Comparison of ENCODE assay signal across 1 cellular context in genomic region chr11:7520011-7520942, GRCh38.
TF ChIP-seq lines count a peak whose summit lies in the region.

No MANE protein-coding gene starts in this region.

TF ChIP-seq in GM12878, 131 proteins besides CTCF, POLR2A, EP300 and RAD21 (continued from another document and continues in another):
- no peak for TF ChIP-seq E2F8 (IDR thresholded peaks at IDR 0.05; ENCODE audit: low read depth, partially characterized antibody)
- 0 out of 2 replicates have a peak, but pooled peaks have one; percentile 8 for TF ChIP-seq HCFC1 (IDR thresholded peaks at IDR 0.05; ENCODE audit: low read length)
- no peak for TF ChIP-seq MAX (IDR thresholded peaks at IDR 0.05; ENCODE audit: low read depth, low read length)
- TF ChIP-seq, protein P1, sequence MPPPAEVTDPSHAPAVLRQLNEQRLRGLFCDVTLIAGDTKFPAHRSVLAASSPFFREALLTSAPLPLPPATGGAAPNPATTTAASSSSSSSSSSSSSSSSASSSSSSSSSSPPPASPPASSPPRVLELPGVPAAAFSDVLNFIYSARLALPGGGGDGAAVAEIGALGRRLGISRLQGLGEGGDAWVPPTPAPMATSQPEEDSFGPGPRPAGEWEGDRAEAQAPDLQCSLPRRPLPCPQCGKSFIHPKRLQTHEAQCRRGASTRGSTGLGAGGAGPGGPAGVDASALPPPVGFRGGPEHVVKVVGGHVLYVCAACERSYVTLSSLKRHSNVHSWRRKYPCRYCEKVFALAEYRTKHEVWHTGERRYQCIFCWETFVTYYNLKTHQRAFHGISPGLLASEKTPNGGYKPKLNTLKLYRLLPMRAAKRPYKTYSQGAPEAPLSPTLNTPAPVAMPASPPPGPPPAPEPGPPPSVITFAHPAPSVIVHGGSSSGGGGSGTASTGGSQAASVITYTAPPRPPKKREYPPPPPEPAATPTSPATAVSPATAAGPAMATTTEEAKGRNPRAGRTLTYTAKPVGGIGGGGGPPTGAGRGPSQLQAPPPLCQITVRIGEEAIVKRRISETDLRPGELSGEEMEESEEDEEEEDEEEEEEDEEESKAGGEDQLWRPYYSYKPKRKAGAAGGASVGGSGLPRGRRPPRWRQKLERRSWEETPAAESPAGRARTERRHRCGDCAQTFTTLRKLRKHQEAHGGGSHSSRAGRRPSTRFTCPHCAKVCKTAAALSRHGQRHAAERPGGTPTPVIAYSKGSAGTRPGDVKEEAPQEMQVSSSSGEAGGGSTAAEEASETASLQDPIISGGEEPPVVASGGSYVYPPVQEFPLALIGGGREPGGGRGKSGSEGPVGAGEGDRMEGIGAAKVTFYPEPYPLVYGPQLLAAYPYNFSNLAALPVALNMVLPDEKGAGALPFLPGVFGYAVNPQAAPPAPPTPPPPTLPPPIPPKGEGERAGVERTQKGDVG (CRISPR knock-in tag; IDR thresholded peaks at IDR 0.05): 0 out of 2 replicates have a peak, but pooled peaks have one; percentile 13
- peak; percentile 62 for TF ChIP-seq YY1 (IDR thresholded peaks at IDR 0.05; ENCODE audit: low read depth, low read length)
- no peak for TF ChIP-seq ZSCAN29 (IDR thresholded peaks at IDR 0.05)
- TF ChIP-seq, protein P2, sequence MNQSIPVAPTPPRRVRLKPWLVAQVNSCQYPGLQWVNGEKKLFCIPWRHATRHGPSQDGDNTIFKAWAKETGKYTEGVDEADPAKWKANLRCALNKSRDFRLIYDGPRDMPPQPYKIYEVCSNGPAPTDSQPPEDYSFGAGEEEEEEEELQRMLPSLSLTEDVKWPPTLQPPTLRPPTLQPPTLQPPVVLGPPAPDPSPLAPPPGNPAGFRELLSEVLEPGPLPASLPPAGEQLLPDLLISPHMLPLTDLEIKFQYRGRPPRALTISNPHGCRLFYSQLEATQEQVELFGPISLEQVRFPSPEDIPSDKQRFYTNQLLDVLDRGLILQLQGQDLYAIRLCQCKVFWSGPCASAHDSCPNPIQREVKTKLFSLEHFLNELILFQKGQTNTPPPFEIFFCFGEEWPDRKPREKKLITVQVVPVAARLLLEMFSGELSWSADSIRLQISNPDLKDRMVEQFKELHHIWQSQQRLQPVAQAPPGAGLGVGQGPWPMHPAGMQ (IDR thresholded peaks at IDR 0.05; ENCODE audit: borderline replicate concordance): no peak
- no peak for TF ChIP-seq NFXL1 (IDR thresholded peaks at IDR 0.05; ENCODE audit: borderline replicate concordance)
- TF ChIP-seq REST (IDR thresholded peaks at IDR 0.05; ENCODE audit: low read depth, low read length): no peak
- no peak for TF ChIP-seq KDM1A (IDR thresholded peaks at IDR 0.05; ENCODE audit: borderline replicate concordance)
- TF ChIP-seq CHD2 (IDR thresholded peaks at IDR 0.05; ENCODE audit: borderline replicate concordance, low read depth, low read length): no peak
- peak; percentile 35; the same call in 1 of the 2 replicates for TF ChIP-seq ATF7 (IDR thresholded peaks at IDR 0.05; ENCODE audit: low read depth)
- no peak for TF ChIP-seq CHD1 (IDR thresholded peaks at IDR 0.05; ENCODE audit: low read depth, low read length)
- peak; percentile 46; the same call in 1 of the 2 replicates for TF ChIP-seq TCF7 (IDR thresholded peaks at IDR 0.05; ENCODE audit: borderline replicate concordance)
- TF ChIP-seq LARP7 (IDR thresholded peaks at IDR 0.05): no peak
- TF ChIP-seq ZNF217 (IDR thresholded peaks at IDR 0.05): no peak
- TF ChIP-seq WRNIP1 (IDR thresholded peaks at IDR 0.05; ENCODE audit: borderline replicate concordance, low read depth, low read length): no peak
- no peak for TF ChIP-seq CBFB (IDR thresholded peaks at IDR 0.05; ENCODE audit: low read depth)
- no peak for TF ChIP-seq RELA (IDR thresholded peaks at IDR 0.05; ENCODE audit: borderline replicate concordance, partially characterized antibody)
- peak; percentile 83; the same call in 1 of the 2 replicates for TF ChIP-seq POLR2AphosphoS5 (IDR thresholded peaks at IDR 0.05; ENCODE audit: low read length)
- TF ChIP-seq CHD4 (IDR thresholded peaks at IDR 0.05): no peak
- TF ChIP-seq RCOR1 (conservative IDR thresholded peaks at IDR 0.05; ENCODE audit: low read depth, low read length): no peak
- TF ChIP-seq SMARCA5 (IDR thresholded peaks at IDR 0.05): peak; percentile 69
- no peak for TF ChIP-seq STAT3 (IDR thresholded peaks at IDR 0.05; ENCODE audit: low read depth, low read length)
- TF ChIP-seq TCF12 (IDR thresholded peaks at IDR 0.05; ENCODE audit: low read depth, low read length): peak; percentile 55; the same call in 1 of the 2 replicates
- TF ChIP-seq RUNX3 (IDR thresholded peaks at IDR 0.05; ENCODE audit: low read length): peak; percentile 59
- TF ChIP-seq SIN3A (IDR thresholded peaks at IDR 0.05; ENCODE audit: low read depth, low read length): 0 out of 2 replicates have a peak, but pooled peaks have one; percentile 12
- 0 out of 2 replicates have a peak, but pooled peaks have one; percentile 35 for TF ChIP-seq NBN (IDR thresholded peaks at IDR 0.05)
- no peak for TF ChIP-seq SIX5 (IDR thresholded peaks at IDR 0.05; ENCODE audit: low read depth, low read length, severe bottlenecking)
- no peak for TF ChIP-seq ZNF274 (IDR thresholded peaks at IDR 0.05; ENCODE audit: insufficient read depth, insufficient read length)
- peak; percentile 49 for TF ChIP-seq CREB1 (IDR thresholded peaks at IDR 0.05; ENCODE audit: low read depth)
- 0 out of 2 replicates have a peak, but pooled peaks have one; percentile 28 for TF ChIP-seq SMAD5 (IDR thresholded peaks at IDR 0.05; ENCODE audit: low read depth)
- peak; percentile 18 for TF ChIP-seq SKIL (IDR thresholded peaks at IDR 0.05; ENCODE audit: low read depth, poor library complexity, severe bottlenecking)
- no peak for TF ChIP-seq NFYA (IDR thresholded peaks at IDR 0.05; ENCODE audit: borderline replicate concordance, low read depth, low read length)
- peak; percentile 86 for TF ChIP-seq ZNF384 (IDR thresholded peaks at IDR 0.05; ENCODE audit: borderline replicate concordance, low read depth, low read length)
- TF ChIP-seq TBL1XR1 (IDR thresholded peaks at IDR 0.05; ENCODE audit: low read depth, low read length): 0 out of 2 replicates have a peak, but pooled peaks have one; percentile 58
- TF ChIP-seq POLR2AphosphoS2 (IDR thresholded peaks at IDR 0.05; ENCODE audit: low read depth, low read length): no peak
- TF ChIP-seq, protein P3, sequence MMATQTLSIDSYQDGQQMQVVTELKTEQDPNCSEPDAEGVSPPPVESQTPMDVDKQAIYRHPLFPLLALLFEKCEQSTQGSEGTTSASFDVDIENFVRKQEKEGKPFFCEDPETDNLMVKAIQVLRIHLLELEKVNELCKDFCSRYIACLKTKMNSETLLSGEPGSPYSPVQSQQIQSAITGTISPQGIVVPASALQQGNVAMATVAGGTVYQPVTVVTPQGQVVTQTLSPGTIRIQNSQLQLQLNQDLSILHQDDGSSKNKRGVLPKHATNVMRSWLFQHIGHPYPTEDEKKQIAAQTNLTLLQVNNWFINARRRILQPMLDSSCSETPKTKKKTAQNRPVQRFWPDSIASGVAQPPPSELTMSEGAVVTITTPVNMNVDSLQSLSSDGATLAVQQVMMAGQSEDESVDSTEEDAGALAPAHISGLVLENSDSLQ (IDR thresholded peaks at IDR 0.05): no peak
- 0 out of 2 replicates have a peak, but pooled peaks have one; percentile 8 for TF ChIP-seq HDGF (IDR thresholded peaks at IDR 0.05)
- TF ChIP-seq ZNF207 (IDR thresholded peaks at IDR 0.05; ENCODE audit: borderline replicate concordance): 0 out of 2 replicates have a peak, but pooled peaks have one; percentile 43
- TF ChIP-seq SMC3 (IDR thresholded peaks at IDR 0.05; ENCODE audit: borderline replicate concordance, low read length): no peak
- TF ChIP-seq FOXK2 (IDR thresholded peaks at IDR 0.05): no peak
- TF ChIP-seq BACH1 (IDR thresholded peaks at IDR 0.05; ENCODE audit: borderline replicate concordance): no peak
- no peak for TF ChIP-seq HDAC6 (IDR thresholded peaks at IDR 0.05; ENCODE audit: unreplicated experiment)
- TF ChIP-seq MEF2B (IDR thresholded peaks at IDR 0.05; ENCODE audit: partially characterized antibody, poor library complexity, severe bottlenecking): peak; percentile 41
- peak; percentile 46; the same call in 2 of the 3 replicates for TF ChIP-seq POU2F2 (IDR thresholded peaks at IDR 0.05; ENCODE audit: borderline replicate concordance, low read depth, low read length)
- no peak for TF ChIP-seq SUPT20H (IDR thresholded peaks at IDR 0.05; ENCODE audit: borderline replicate concordance, control insufficient read depth, low read depth, low read length)
- TF ChIP-seq TCF3 (IDR thresholded peaks at IDR 0.05; ENCODE audit: borderline replicate concordance, insufficient read depth, low read depth, low read length): peak; percentile 67; the same call in 1 of the 2 replicates
- TF ChIP-seq JUNB (IDR thresholded peaks at IDR 0.05): no peak
- TF ChIP-seq SMAD1 (IDR thresholded peaks at IDR 0.05; ENCODE audit: low read depth, partially characterized antibody): no peak
- no peak for TF ChIP-seq EGR1 (IDR thresholded peaks at IDR 0.05; ENCODE audit: borderline replicate concordance in 1 of 2, low read depth in 2 of 2, low read length in 2 of 2)
- TF ChIP-seq ETV6 (conservative IDR thresholded peaks at IDR 0.05 in 1 of 2, IDR thresholded peaks at IDR 0.05 in 1 of 2; ENCODE audit: borderline replicate concordance in 1 of 2, low read depth in 1 of 2): no peak
- no peak for TF ChIP-seq MYB (IDR thresholded peaks at IDR 0.05; ENCODE audit: borderline replicate concordance, low read depth, low read length)
- no peak; the same call in 1 of the 2 replicates for TF ChIP-seq NFIC (IDR thresholded peaks at IDR 0.05; ENCODE audit: low read depth, low read length)
